Comparison of ENCODE assay signal across 15 cellular contexts in the genomic region with DNA sequence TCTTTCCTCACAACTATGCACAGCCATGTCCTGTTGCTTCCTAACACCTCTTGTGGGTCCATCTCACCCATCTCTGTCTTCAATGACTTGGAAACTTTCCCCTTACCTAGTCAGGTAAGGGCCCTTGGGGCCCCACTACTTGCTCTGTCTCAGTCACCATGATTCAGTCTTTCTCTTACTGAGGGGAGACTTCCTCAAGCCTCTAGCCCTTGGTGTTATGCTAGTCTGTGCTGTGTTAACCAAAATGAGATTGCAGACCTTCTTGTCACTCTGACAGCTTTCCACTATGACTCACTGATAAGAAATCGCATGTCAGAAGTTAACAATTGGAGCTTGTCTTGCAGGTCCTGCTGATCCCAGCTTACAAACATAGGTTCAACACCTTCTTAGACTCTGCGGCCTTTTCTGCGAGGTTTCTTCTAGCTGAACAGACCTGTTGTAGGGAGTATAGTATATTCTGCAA.
DNase-seq lines count a peak whose midpoint lies in the region; ATAC-seq and TF ChIP-seq lines count a peak whose summit lies in the region.
"Had no signal": no experiment of that assay in that cellular context is flagged by ENCODE, and none has a peak within 500 bp of the region (broad histone marks: within the 10 kb centered on the region; RNA-seq: fewer than 3 reads in every experiment).

No MANE protein-coding gene starts in this region.

- TF ChIP-seq CTCF in parathyroid adenoma (IDR thresholded peaks at IDR 0.05) (no peak), sigmoid colon (IDR thresholded peaks at IDR 0.05) (no peak)

- H3K36me3 ChIP-seq in parathyroid adenoma (ENCODE audit: control insufficient read depth, insufficient read depth, low read length) (no peaks in the 10 kb centered on the region), sigmoid colon (no peaks in the 10 kb centered on the region)
- H3K36me3 ChIP-seq: suprapubic skin had no signal

- no peak overlapping the region for H3K4me2 ChIP-seq in parathyroid adenoma (ENCODE audit: low read length)

- DNase-seq in activated CD4-positive, alpha-beta T cell treated with anti-CD3 and anti-CD28 coated beads for 48 hours: peak; percentile 32
- DNase-seq in activated CD4-positive, alpha-beta T cell treated with anti-CD3 and anti-CD28 coated beads for 4 hours: no peak
- DNase-seq in NOMO-1 treated with DMSO at 0.1 percent for 48 hours (lab: John Stamatoyannopoulos, UW; ENCODE audit: unreplicated experiment) (peak; percentile 86), dermis blood vessel endothelial cell (peak; percentile 24), sigmoid colon (no peak)
- DNase-seq: activated effector memory CD4-positive, alpha-beta T cell treated with Interleukin-2 at 50 U/mL for 16 hours; GOT3; hypothalamus; naive B cell; NCI-H1105; T-helper 9 cell had no signal

- no peaks in the 10 kb centered on the region for H3K79me2 ChIP-seq in parathyroid adenoma

- no peak overlapping the region for H3K9ac ChIP-seq in parathyroid adenoma

- H3K27ac ChIP-seq in parathyroid adenoma (no peak overlapping the region), sigmoid colon (no peak overlapping the region)
- H3K27ac ChIP-seq: suprapubic skin had no signal

- TF ChIP-seq POLR2A in sigmoid colon (IDR thresholded peaks at IDR 0.05): no peak

- 70 to 81% methylated on average over 3 of the region's 3 CpGs for WGBS in sigmoid colon, 2 donors

- no peaks in the 10 kb centered on the region for H3K9me3 ChIP-seq in parathyroid adenoma (ENCODE audit: control insufficient read depth, low read length)
- no peaks in the 10 kb centered on the region for H3K9me3 ChIP-seq in sigmoid colon
- H3K9me3 ChIP-seq: suprapubic skin had no signal

- no peaks in the 10 kb centered on the region for H3K27me3 ChIP-seq in parathyroid adenoma (ENCODE audit: control insufficient read depth, insufficient read depth, low read length)
- no peaks in the 10 kb centered on the region for H3K27me3 ChIP-seq in sigmoid colon
- H3K27me3 ChIP-seq: suprapubic skin had no signal

- intact Hi-C loops in sigmoid colon (cut with DNase I): no loop called here

- H3K4me3 ChIP-seq in parathyroid adenoma (ENCODE audit: low read depth, low read length) (no peak overlapping the region), sigmoid colon (no peak overlapping the region)
- H3K4me3 ChIP-seq: suprapubic skin had no signal

- H3K4me1 ChIP-seq in parathyroid adenoma (no peaks in the 10 kb centered on the region), sigmoid colon (no peaks in the 10 kb centered on the region)
- H3K4me1 ChIP-seq: suprapubic skin had no signal

- no peak for TF ChIP-seq EP300 in sigmoid colon (IDR thresholded peaks at IDR 0.05)

- ATAC-seq in HG03025 (IDR thresholded peaks at IDR 0.05; ENCODE audit: low FRiP score, unreplicated experiment) (no peak), HG03469 (IDR thresholded peaks at IDR 0.05; ENCODE audit: unreplicated experiment) (no peak)

- H2AFZ ChIP-seq in parathyroid adenoma: peak overlapping the region; percentile 25

Comparison
In these comparisons a context has a peak if more than half of its experiments do, and no peak if none do; other contexts are left out.
1. DNase-seq: peak in activated CD4-positive, alpha-beta T cell treated with anti-CD3 and anti-CD28 coated beads for 48 hours (single experiment), NOMO-1 treated with DMSO at 0.1 percent for 48 hours (single experiment) and dermis blood vessel endothelial cell (single experiment); none in activated CD4-positive, alpha-beta T cell treated with anti-CD3 and anti-CD28 coated beads for 4 hours (0 of 2) and sigmoid colon (single experiment).